8 cellular contexts compared by ENCODE assay signal in genomic region chr1:173476664-173477285, GRCh38.
DNase-seq lines count a peak whose midpoint lies in the region; TF ChIP-seq lines count a peak whose summit lies in the region.

No MANE protein-coding gene starts in this region.

- no peak for TF ChIP-seq CTCF in MM.1S (IDR thresholded peaks at IDR 0.05; ENCODE audit: low read length)

- H3K79me2 ChIP-seq in MM.1S (ENCODE audit: low read length), result peaks cover 37% of the 10 kb centered on the region

- H3K4me1 ChIP-seq in MM.1S (ENCODE audit: low read length), result peaks cover 26% of the 10 kb centered on the region
- peaks cover 23% of the 10 kb centered on the region for H3K4me1 ChIP-seq in neuron (ENCODE audit: insufficient read depth, low read length)

- H3K4me2 ChIP-seq in MM.1S (ENCODE audit: low read depth, low read length), result peak overlapping the region; percentile 81

- H3F3A ChIP-seq in MM.1S (ENCODE audit: insufficient read depth, low read length), result peaks cover 4% of the 10 kb centered on the region; the same call in 1 of the 2 replicates

- H3K27me3 ChIP-seq in MM.1S (replicated peaks; ENCODE audit: insufficient read depth, low read length) (no peaks in the 10 kb centered on the region), neuron (ENCODE audit: insufficient read depth, low read length) (no peaks in the 10 kb centered on the region)

- H3K9me2 ChIP-seq in MM.1S (replicated peaks; ENCODE audit: insufficient read depth, low read length), result no peaks in the 10 kb centered on the region

- H3K9ac ChIP-seq in MM.1S (ENCODE audit: low read length), result peak overlapping the region; percentile 80

- H4K20me1 ChIP-seq in MM.1S (ENCODE audit: insufficient read depth, low read length), result no peaks in the 10 kb centered on the region

- peak overlapping the region; percentile 69; the same call in 1 of the 2 replicates for H3K27ac ChIP-seq in MM.1S (ENCODE audit: low read length)
- H3K27ac ChIP-seq in substantia nigra (ENCODE audit: low read depth, low read length, poor library complexity, severe bottlenecking), result peak overlapping the region; percentile 92

- H3K36me3 ChIP-seq in MM.1S (replicated peaks; ENCODE audit: insufficient read depth, low read length), result no peaks in the 10 kb centered on the region
- peaks cover 22% of the 10 kb centered on the region for H3K36me3 ChIP-seq in neuron (ENCODE audit: insufficient read depth, low read length)

- DNase-seq in GF-D8 (lab: John Stamatoyannopoulos, UW) (peak; percentile 81), HCEC 1CT (peak; percentile 87), MM.1S (peak; percentile 96), SHP77 (lab: John Stamatoyannopoulos, UW) (peak; percentile 92 to 97), activated gamma-delta T cell (lab: John Stamatoyannopoulos, UW) (peak; percentile 76), foreskin melanocyte (peak; percentile 64), substantia nigra (lab: John Stamatoyannopoulos, UW) (peak; percentile 64 to 99 (median 94))

- no peaks in the 10 kb centered on the region for H3K9me3 ChIP-seq in MM.1S (replicated peaks; ENCODE audit: insufficient read depth, low read length)
- no peaks in the 10 kb centered on the region for H3K9me3 ChIP-seq in neuron (ENCODE audit: low read length)

- H2AFZ ChIP-seq in MM.1S (ENCODE audit: low read length) (peak overlapping the region; percentile 99), neuron (ENCODE audit: low read depth, low read length) (peak overlapping the region; percentile 85)

- peak overlapping the region; percentile 95 for H3K4me3 ChIP-seq in MM.1S (ENCODE audit: low read length)
- H3K4me3 ChIP-seq in neuron (ENCODE audit: low read length), result peak overlapping the region; percentile 73

Comparison
In these comparisons a context has a peak if more than half of its experiments do, and no peak if none do; other contexts are left out.
1. Peak in every context shown above with its lines: DNase-seq, H3K4me3 ChIP-seq and H3K27ac ChIP-seq.